ENCODE assay signal across 1 cellular context in the genomic region with DNA sequence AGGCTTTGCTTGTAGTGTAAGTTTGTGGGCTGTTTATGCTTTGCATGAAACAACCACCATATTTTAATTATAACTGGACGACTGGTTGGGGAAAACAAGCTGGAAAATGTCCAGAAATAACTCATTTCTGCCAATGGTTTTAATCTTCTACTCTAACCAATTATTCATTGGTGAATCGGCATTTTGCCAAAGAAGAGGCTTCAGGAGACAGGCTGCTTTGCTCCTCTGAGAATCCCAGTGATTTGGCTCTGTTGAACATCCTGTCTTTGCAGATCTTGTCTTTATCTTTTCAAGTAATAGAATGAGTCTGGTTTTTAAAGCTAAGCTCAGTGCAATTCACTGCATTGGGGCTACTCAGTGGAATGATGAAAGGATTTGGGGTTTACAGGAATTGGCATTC.
TF ChIP-seq lines count a peak whose summit lies in the region.

No MANE protein-coding gene starts in this region.

TF ChIP-seq in SK-N-SH treated with all-trans-retinoic acid at 6 μM for 48 hours, 23 proteins besides CTCF, POLR2A, EP300 and RAD21 (continued from another document):
- TF ChIP-seq, protein P1, sequence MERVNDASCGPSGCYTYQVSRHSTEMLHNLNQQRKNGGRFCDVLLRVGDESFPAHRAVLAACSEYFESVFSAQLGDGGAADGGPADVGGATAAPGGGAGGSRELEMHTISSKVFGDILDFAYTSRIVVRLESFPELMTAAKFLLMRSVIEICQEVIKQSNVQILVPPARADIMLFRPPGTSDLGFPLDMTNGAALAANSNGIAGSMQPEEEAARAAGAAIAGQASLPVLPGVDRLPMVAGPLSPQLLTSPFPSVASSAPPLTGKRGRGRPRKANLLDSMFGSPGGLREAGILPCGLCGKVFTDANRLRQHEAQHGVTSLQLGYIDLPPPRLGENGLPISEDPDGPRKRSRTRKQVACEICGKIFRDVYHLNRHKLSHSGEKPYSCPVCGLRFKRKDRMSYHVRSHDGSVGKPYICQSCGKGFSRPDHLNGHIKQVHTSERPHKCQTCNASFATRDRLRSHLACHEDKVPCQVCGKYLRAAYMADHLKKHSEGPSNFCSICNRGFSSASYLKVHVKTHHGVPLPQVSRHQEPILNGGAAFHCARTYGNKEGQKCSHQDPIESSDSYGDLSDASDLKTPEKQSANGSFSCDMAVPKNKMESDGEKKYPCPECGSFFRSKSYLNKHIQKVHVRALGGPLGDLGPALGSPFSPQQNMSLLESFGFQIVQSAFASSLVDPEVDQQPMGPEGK (CRISPR knock-in tag; IDR thresholded peaks at IDR 0.05; ENCODE audit: borderline replicate concordance): no peak
- peak; percentile 41 for TF ChIP-seq TCF4 (CRISPR knock-in tag; IDR thresholded peaks at IDR 0.05; ENCODE audit: borderline replicate concordance)
TF ChIP-seq in SK-N-SH treated with all-trans-retinoic acid at 6 μM for 48 hours: peak in this region for 5.
